Comparison of ENCODE assay signal across 25 cellular contexts in genomic region chr3:100489118-100489517, GRCh38.
"Had no signal": no experiment of that assay in that cellular context is flagged by ENCODE, and none has a peak within 500 bp of the region (broad histone marks: within the 10 kb centered on the region; RNA-seq: fewer than 3 reads in every experiment).

No MANE protein-coding gene starts in this region.

- H3K9me3 ChIP-seq: stomach, suprapubic skin, testis, thoracic aorta, thyroid gland, tibial artery, tibial nerve, transverse colon, upper lobe of left lung, uterus, vagina had no signal

- H3K4me1 ChIP-seq: testis, uterus had no signal

- H3K27ac ChIP-seq: stomach, suprapubic skin, testis, thoracic aorta, thyroid gland, tibial artery, tibial nerve, transverse colon, upper lobe of left lung, uterus, vagina had no signal

- H3K4me3 ChIP-seq: stomach, suprapubic skin, testis, thoracic aorta, thyroid gland, tibial artery, tibial nerve, transverse colon, upper lobe of left lung, uterus, vagina had no signal

- ATAC-seq: stimulated activated effector memory CD8-positive, alpha-beta T cell treated with anti-CD3 and anti-CD28 coated beads, Interleukin-12 subunit alpha, Interleukin-12 subunit beta, amount 100 ng/mL, for 72 hours; stimulated activated memory B cell treated with anti-CD40 and anti-IgM and Interleukin-4, amounts not matched to agents 10 μg/mL and 1 μg/mL and 100 μg/mL, for 72 hours; stimulated activated naive B cell treated with anti-CD40 and anti-IgM and Interleukin-4, amounts not matched to agents 10 μg/mL and 1 μg/mL and 100 μg/mL, for 72 hours; stimulated activated naive CD8-positive, alpha-beta T cell treated with anti-CD3 and anti-CD28 coated beads, Interleukin-15, amount 100 ng/mL, for 72 hours; stimulated activated naive CD8-positive, alpha-beta T cell treated with anti-CD3 and anti-CD28 coated beads, Interleukin-15, Interleukin-2, amounts not matched to agents 100 U/mL and 50 U/mL, for 24 hours had no signal

- H3K36me3 ChIP-seq: stomach, suprapubic skin, thoracic aorta, thyroid gland, tibial artery, tibial nerve, transverse colon, upper lobe of left lung, uterus, vagina had no signal

- DNase-seq: stimulated activated CD4-positive, alpha-beta T cell treated with anti-CD3 and anti-CD28 coated beads, Interleukin-2, amount 100 ng/mL, for 48 hours; stimulated activated CD4-positive, alpha-beta T cell treated with anti-CD3 and anti-CD28 coated beads, Interleukin-4, amount 100 ng/mL, for 1 hour; stimulated activated CD4-positive, alpha-beta T cell treated with anti-CD3 and anti-CD28 coated beads, Interleukin-4, amount 100 ng/mL, for 24 hours; stimulated activated CD4-positive, alpha-beta T cell treated with anti-CD3 and anti-CD28 coated beads, Interleukin-4, amount 100 ng/mL, for 4 hours; stimulated activated CD8-positive, alpha-beta memory T cell treated with anti-CD3 and anti-CD28 coated beads, Interleukin-4, amount 100 ng/mL, for 48 hours; stimulated activated naive B cell treated with anti-CD40 and anti-IgM and Interleukin-4, amounts not matched to agents 10 μg/mL and 1 μg/mL and 100 μg/mL, for 72 hours; stimulated activated naive CD4-positive, alpha-beta T cell; stimulated activated naive CD4-positive, alpha-beta T cell treated with Interleukin-2 at 50 U/mL for 16 hours; stimulated activated naive CD8-positive, alpha-beta T cell treated with anti-CD3 and anti-CD28 coated beads, Interleukin-15, amount 100 ng/mL, for 72 hours; stimulated activated naive CD8-positive, alpha-beta T cell treated with anti-CD3 and anti-CD28 coated beads, Interleukin-15, Interleukin-2, amounts not matched to agents 100 U/mL and 50 U/mL, for 24 hours; stomach; substantia nigra; testis; thyroid gland; tibial artery; transverse colon; trophoblast cell; upper lobe of left lung; uterus had no signal

- H3K27me3 ChIP-seq: stomach, suprapubic skin, testis, thyroid gland, tibial artery, tibial nerve, transverse colon, upper lobe of left lung, uterus, vagina had no signal
